ENCODE assay signal across 19 cellular contexts in genomic region chr14:92994942-92995341, GRCh38.
DNase-seq lines count a peak whose midpoint lies in the region; ATAC-seq, FAIRE-seq and TF ChIP-seq lines count a peak whose summit lies in the region.
"Had no signal": no experiment of that assay in that cellular context is flagged by ENCODE, and none has a peak within 500 bp of the region (broad histone marks: within the 10 kb centered on the region; RNA-seq: fewer than 3 reads in every experiment).

No MANE protein-coding gene starts in this region.

- WGBS in right cardiac atrium = 85% methylated on average over 11 of the region's 11 CpGs
- 87% methylated on average over 5 of the region's 11 CpGs for WGBS in K562 (ENCODE audit: insufficient coverage, low coverage, missing lambda C conversion rate)

- H3K36me3 ChIP-seq in K562 (ENCODE audit: control insufficient read depth, insufficient read depth, low read length) (peaks cover 9% of the 10 kb centered on the region; the same call in 1 of the 3 replicates), muscle layer of colon (ENCODE audit: insufficient read depth, low read length) (peaks cover 16% of the 10 kb centered on the region), SJCRH30 (peaks cover 7% of the 10 kb centered on the region)
- H3K36me3 ChIP-seq: MG63 had no signal

- TF ChIP-seq CTCF in K562 (IDR thresholded peaks at IDR 0.05 in 2 of 3, conservative IDR thresholded peaks at IDR 0.05 in 1 of 3; ENCODE audit: insufficient read depth in 2 of 3, low read depth in 1 of 3, low read length in 3 of 3) = no peak

- BruUV-seq in K562 (replicated peaks; lab: Mats Ljungman, UMichigan) = no TSS peak

- H4K20me1 ChIP-seq in K562 (replicated peaks; ENCODE audit: control insufficient read depth, insufficient read depth, low read length) = no peaks in the 10 kb centered on the region

- H2AFZ ChIP-seq in K562 (ENCODE audit: low read depth, low read length) = 0 out of 2 replicates have a peak overlapping the region, but pooled peaks have one; percentile 9

- intact Hi-C loops in right cardiac atrium (cut with DNase I) (no loop called here), Right ventricle myocardium superior (cut with DNase I) (no loop called here), K562 (cut with micrococcal nuclease) (no loop called here)

- in situ Hi-C loops in K562 (cut with MboI) = no loop called here

- no peaks in the 10 kb centered on the region for H3K9me1 ChIP-seq in K562 (ENCODE audit: control insufficient read depth, insufficient read depth, low read length)

- no peak for TF ChIP-seq RAD21 in K562 (CRISPR knock-in tag; conservative IDR thresholded peaks at IDR 0.05 in 1 of 2, IDR thresholded peaks at IDR 0.05 in 1 of 2)

- H3K27ac ChIP-seq in right cardiac atrium (ENCODE audit: low read length) (no peak overlapping the region), K562 (ENCODE audit: extremely low read depth, low read depth, low read length) (peak overlapping the region; percentile 40; the same call in 2 of the 3 replicates), muscle layer of colon (ENCODE audit: low read depth, low read length) (peak overlapping the region; percentile 5), SJCRH30 (no peak overlapping the region)
- H3K27ac ChIP-seq: A549, BLaER1 had no signal

- H3K4me1 ChIP-seq in right cardiac atrium (ENCODE audit: control insufficient read depth, insufficient read depth, low read length) = peaks cover 15% of the 10 kb centered on the region
- peaks cover 25 to 27% of the 10 kb centered on the region in 2 experiments; a peak in 4 of 5 replicates for H3K4me1 ChIP-seq in K562 (replicated peaks in 1 of 2; ENCODE audit: control insufficient read depth in 2 of 2, insufficient read depth in 2 of 2, low read length in 2 of 2)
- H3K4me1 ChIP-seq in muscle layer of colon (ENCODE audit: insufficient read depth, low read length) = peaks cover 46% of the 10 kb centered on the region
- peaks cover 40% of the 10 kb centered on the region for H3K4me1 ChIP-seq in SJCRH30
- H3K4me1 ChIP-seq: A549, BLaER1 had no signal

- ATAC-seq in right cardiac atrium (no peak), Right ventricle myocardium superior (ENCODE audit: poor library complexity) (no peak), K562 (peak; percentile 50)
- ATAC-seq: A549, GM12878, HCT116 had no signal

- POLR2A ChIA-PET in K562 (lab: Yijun Ruan, JAX) = no interaction called here

- no peak for FAIRE-seq in K562 (lab: Jason Lieb, UNC)
- FAIRE-seq: A549, GM12878, HTR-8/SVneo had no signal

- H3K9me3 ChIP-seq in right cardiac atrium (ENCODE audit: control insufficient read depth, low read length) = no peaks in the 10 kb centered on the region
- H3K9me3 ChIP-seq in K562 (replicated peaks; ENCODE audit: control insufficient read depth, insufficient read depth, low read depth, low read length) = no peaks in the 10 kb centered on the region
- no peaks in the 10 kb centered on the region for H3K9me3 ChIP-seq in muscle layer of colon (ENCODE audit: low read length)
- H3K9me3 ChIP-seq in SJCRH30 (replicated peaks) = no peaks in the 10 kb centered on the region
- H3K9me3 ChIP-seq: MG63 had no signal

- CTCF ChIA-PET in K562 (lab: Yijun Ruan, JAX; ENCODE audit: low intra/inter-chr PET ratio) = no interaction called here

- no peak for TF ChIP-seq EP300 in K562 (IDR thresholded peaks at IDR 0.05; ENCODE audit: low read length)

- H3K27me3 ChIP-seq in right cardiac atrium (ENCODE audit: control insufficient read depth, insufficient read depth) = no peaks in the 10 kb centered on the region
- H3K27me3 ChIP-seq in K562 (ENCODE audit: control insufficient read depth in 2 of 2, insufficient read depth in 2 of 2, low read length in 2 of 2) = no peaks in the 10 kb centered on the region
- H3K27me3 ChIP-seq in muscle layer of colon (ENCODE audit: control insufficient read depth in 1 of 2, insufficient read depth in 2 of 2, low read length in 2 of 2) = no peaks in the 10 kb centered on the region
- H3K27me3 ChIP-seq in SJCRH30 = no peaks in the 10 kb centered on the region
- H3K27me3 ChIP-seq: BLaER1, MG63 had no signal

- H3K9ac ChIP-seq in K562 (ENCODE audit: insufficient read depth in 1 of 2, low read depth in 2 of 2, low read length in 2 of 2) (peak overlapping the region; percentile 6 to 83; a peak in 3 of 4 replicates), muscle layer of colon (ENCODE audit: low read length) (no peak overlapping the region)
- H3K9ac ChIP-seq: BLaER1 had no signal

- peaks cover 17% of the 10 kb centered on the region; the same call in 2 of the 3 replicates for H3K79me2 ChIP-seq in K562 (ENCODE audit: control insufficient read depth, insufficient read depth, low read length)

- H3K4me3 ChIP-seq in right cardiac atrium (ENCODE audit: low read length) (no peak overlapping the region), K562 (no peak overlapping the region), muscle layer of colon (ENCODE audit: low read depth in 1 of 2, low read length in 2 of 2) (no peak overlapping the region), SJCRH30 (no peak overlapping the region)
- H3K4me3 ChIP-seq: A549, BLaER1, GM12878, MG63 had no signal

- DNase-seq in right cardiac atrium (peak in 2 of 3 donors; percentile 26 to 49), Right ventricle myocardium superior (no peak), K562 (ENCODE audit: extremely low read depth in 1 of 4, low spot score in 3 of 4) (no peak), SJCRH30 (no peak), NCI-H1048 (lab: John Stamatoyannopoulos, UW) (no peak), OCI-M1 (lab: John Stamatoyannopoulos, UW) (no peak)
- DNase-seq: CD4-positive, alpha-beta memory T cell; DMS153; Kasumi-1; MG63; NCI-H1092; NCI-H510A; NCI-H82 had no signal

- no peak for TF ChIP-seq POLR2A in K562 (conservative IDR thresholded peaks at IDR 0.05)

- no peak overlapping the region for H3K4me2 ChIP-seq in K562 (ENCODE audit: insufficient read depth, low read length)
- H3K4me2 ChIP-seq: A549, BLaER1 had no signal

TF ChIP-seq in K562, 482 proteins besides CTCF, POLR2A, EP300 and RAD21:
- 0 out of 2 replicates have a peak, but pooled peaks have one; percentile 30 for TF ChIP-seq ZBTB7A (IDR thresholded peaks at IDR 0.05; ENCODE audit: borderline replicate concordance, control insufficient read depth, low read depth, low read length)
- TF ChIP-seq, protein P1, sequence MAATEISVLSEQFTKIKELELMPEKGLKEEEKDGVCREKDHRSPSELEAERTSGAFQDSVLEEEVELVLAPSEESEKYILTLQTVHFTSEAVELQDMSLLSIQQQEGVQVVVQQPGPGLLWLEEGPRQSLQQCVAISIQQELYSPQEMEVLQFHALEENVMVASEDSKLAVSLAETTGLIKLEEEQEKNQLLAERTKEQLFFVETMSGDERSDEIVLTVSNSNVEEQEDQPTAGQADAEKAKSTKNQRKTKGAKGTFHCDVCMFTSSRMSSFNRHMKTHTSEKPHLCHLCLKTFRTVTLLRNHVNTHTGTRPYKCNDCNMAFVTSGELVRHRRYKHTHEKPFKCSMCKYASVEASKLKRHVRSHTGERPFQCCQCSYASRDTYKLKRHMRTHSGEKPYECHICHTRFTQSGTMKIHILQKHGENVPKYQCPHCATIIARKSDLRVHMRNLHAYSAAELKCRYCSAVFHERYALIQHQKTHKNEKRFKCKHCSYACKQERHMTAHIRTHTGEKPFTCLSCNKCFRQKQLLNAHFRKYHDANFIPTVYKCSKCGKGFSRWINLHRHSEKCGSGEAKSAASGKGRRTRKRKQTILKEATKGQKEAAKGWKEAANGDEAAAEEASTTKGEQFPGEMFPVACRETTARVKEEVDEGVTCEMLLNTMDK (IDR thresholded peaks at IDR 0.05; ENCODE audit: borderline replicate concordance, insufficient read depth, low read depth, low read length, poor library complexity, severe bottlenecking) = peak; percentile 46
- TF ChIP-seq ZNF184 (CRISPR knock-in tag; IDR thresholded peaks at IDR 0.05) = no peak

Comparison
In these comparisons a context has a peak if more than half of its experiments do, and no peak if none do; other contexts are left out.
1. DNase-seq: peak in right cardiac atrium (2 of 3); none in Right ventricle myocardium superior (single experiment), K562 (0 of 4), SJCRH30 (0 of 2), NCI-H1048 (single experiment) and OCI-M1 (single experiment).
2. H3K27ac ChIP-seq: peak in K562 (single experiment) and muscle layer of colon (single experiment); none in right cardiac atrium (single experiment) and SJCRH30 (single experiment).